21 cellular contexts compared by ENCODE assay signal in the genomic region with DNA sequence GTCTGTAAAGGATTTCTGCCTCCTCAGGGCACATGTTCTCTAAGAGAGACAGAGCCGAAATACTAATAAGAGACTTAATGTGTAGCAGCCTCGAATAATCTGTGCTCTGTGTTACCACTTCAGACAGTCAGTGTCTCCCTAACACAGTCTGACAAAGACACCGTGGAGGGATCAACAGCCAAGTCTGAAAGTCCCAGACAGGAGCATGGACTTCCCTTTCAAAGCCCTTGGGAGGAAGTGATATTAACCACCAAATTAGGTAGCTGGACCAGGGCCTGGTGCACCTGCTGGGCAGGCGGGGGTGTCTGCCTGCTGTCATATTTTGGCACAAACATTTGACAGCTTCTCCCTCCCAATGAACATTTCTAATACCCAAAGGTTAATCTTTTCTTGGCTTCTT. TPM values are rescaled to one million over a fixed set of nuclear protein-coding genes. Genes with fewer than 3 reads are reported as not detected.
A peak's percentile ranks its signal among the peaks of the same experiment; 100 is the strongest.
DNase-seq lines count a peak whose midpoint lies in the region; ATAC-seq and TF ChIP-seq lines count a peak whose summit lies in the region.
"Had no signal": no experiment of that assay in that cellular context is flagged by ENCODE, and none has a peak within 500 bp of the region (broad histone marks: within the 10 kb centered on the region; RNA-seq: fewer than 3 reads in every experiment).

No MANE protein-coding gene starts in this region.

- no peaks in the 10 kb centered on the region for H3K9me3 ChIP-seq in right atrium auricular region
- H3K9me3 ChIP-seq: A549, left lung, pancreas, upper lobe of right lung had no signal

- H3K27ac Mint-ChIP-seq in stimulated activated memory B cell treated with anti-CD40 and anti-IgM and Interleukin-4, amounts not matched to agents 10 μg/mL and 1 μg/mL and 100 μg/mL, for 72 hours = no peak overlapping the region
- H3K27ac Mint-ChIP-seq: CD4-positive, alpha-beta T cell had no signal

- intact Hi-C loops in Right ventricle myocardium superior (cut with DNase I) = no loop called here

- no peaks in the 10 kb centered on the region for H3K27me3 Mint-ChIP-seq in stimulated activated memory B cell treated with anti-CD40 and anti-IgM and Interleukin-4, amounts not matched to agents 10 μg/mL and 1 μg/mL and 100 μg/mL, for 72 hours
- H3K27me3 Mint-ChIP-seq: CD4-positive, alpha-beta T cell had no signal

- no peak overlapping the region for H3K27ac ChIP-seq in right atrium auricular region
- no peak overlapping the region for H3K27ac ChIP-seq in RWPE1
- H3K27ac ChIP-seq: A549, coronary artery, left lung, pancreas, skin epidermis, upper lobe of right lung had no signal

- no peak overlapping the region for H3K4me3 ChIP-seq in right atrium auricular region
- H3K4me3 ChIP-seq: A549, coronary artery, left lung, pancreas, skin epidermis, upper lobe of right lung had no signal

- ATAC-seq in Right ventricle myocardium superior (ENCODE audit: poor library complexity) (peak; percentile 10), GM21723 (IDR thresholded peaks at IDR 0.05; ENCODE audit: unreplicated experiment) (peak; percentile 60), HG03378 (IDR thresholded peaks at IDR 0.05; ENCODE audit: unreplicated experiment) (peak; percentile 74)
- ATAC-seq in stimulated activated memory B cell treated with anti-CD40 and anti-IgM and Interleukin-4, amounts not matched to agents 10 μg/mL and 1 μg/mL and 100 μg/mL, for 72 hours = peak; percentile 65
- ATAC-seq: A549, left lung, pancreas, upper lobe of right lung had no signal

- POLR2A ChIA-PET in RWPE1 (lab: Yijun Ruan, JAX; ENCODE audit: low non-redundant PET) = no interaction called here

- H3K36me3 ChIP-seq in right atrium auricular region = no peaks in the 10 kb centered on the region
- H3K36me3 ChIP-seq: left lung, pancreas, upper lobe of right lung had no signal

- H3K4me1 Mint-ChIP-seq in stimulated activated memory B cell treated with anti-CD40 and anti-IgM and Interleukin-4, amounts not matched to agents 10 μg/mL and 1 μg/mL and 100 μg/mL, for 72 hours = peaks cover 10% of the 10 kb centered on the region

- H3K36me3 Mint-ChIP-seq in stimulated activated memory B cell treated with anti-CD40 and anti-IgM and Interleukin-4, amounts not matched to agents 10 μg/mL and 1 μg/mL and 100 μg/mL, for 72 hours = no peaks in the 10 kb centered on the region

- H3K27me3 ChIP-seq in right atrium auricular region = no peaks in the 10 kb centered on the region
- H3K27me3 ChIP-seq: left lung, pancreas, upper lobe of right lung had no signal

- DNase-seq in Right ventricle myocardium superior (no peak), right atrium auricular region (ENCODE audit: low spot score) (no peak), NCI-H1694 (lab: John Stamatoyannopoulos, UW) (no peak), GF-D8 (lab: John Stamatoyannopoulos, UW) (no peak), RWPE1 (ENCODE audit: low spot score) (no peak)
- DNase-seq: activated naive CD4-positive, alpha-beta T cell; CD4-positive, alpha-beta T cell; HCEC 1CT; left lung; NCI-H2171 treated with DMSO at 0.1 percent for 48 hours; pancreas; SHP77 treated with DMSO at 0.1 percent for 48 hours; stimulated activated naive CD4-positive, alpha-beta T cell; T-helper 2 cell; upper lobe of right lung had no signal

- H3K4me3 Mint-ChIP-seq in stimulated activated memory B cell treated with anti-CD40 and anti-IgM and Interleukin-4, amounts not matched to agents 10 μg/mL and 1 μg/mL and 100 μg/mL, for 72 hours = no peak overlapping the region
- H3K4me3 Mint-ChIP-seq: CD4-positive, alpha-beta T cell had no signal

- TF ChIP-seq CTCF in right atrium auricular region (IDR thresholded peaks at IDR 0.05) (no peak), RWPE1 (conservative IDR thresholded peaks at IDR 0.05; ENCODE audit: low read depth) (no peak)

- no peaks in the 10 kb centered on the region for H3K4me1 ChIP-seq in right atrium auricular region
- H3K4me1 ChIP-seq: left lung, pancreas, upper lobe of right lung had no signal

- CTCF ChIA-PET in RWPE1 (lab: Yijun Ruan, JAX) = no interaction called here

- H3K9me3 Mint-ChIP-seq in stimulated activated memory B cell treated with anti-CD40 and anti-IgM and Interleukin-4, amounts not matched to agents 10 μg/mL and 1 μg/mL and 100 μg/mL, for 72 hours = no peaks in the 10 kb centered on the region
- H3K9me3 Mint-ChIP-seq: CD4-positive, alpha-beta T cell had no signal

RNA-seq across cellular contexts. Expression of a gene that starts 45.5 kb away (rescaled TPM):
- total RNA-seq in Right ventricle myocardium superior (not detected), right atrium auricular region (under 1 TPM in 1 of 2 donors, not detected in 1; 0.22 TPM)
- total RNA-seq: CD4-positive, alpha-beta T cell had no signal

Comparison
In these comparisons a context has a peak if more than half of its experiments do, and no peak if none do; other contexts are left out.
1. ATAC-seq: peak in every context shown above with its lines; median percentile 74 in HG03378; 65 in stimulated activated memory B cell treated with anti-CD40 and anti-IgM and Interleukin-4, amounts not matched to agents 10 μg/mL and 1 μg/mL and 100 μg/mL, for 72 hours; 60 in GM21723; 10 in Right ventricle myocardium superior.